In genomic region chr17:40209404-40210093, GRCh38 we compare ENCODE assay signal across 20 cellular contexts. TPM values are rescaled to one million over a fixed set of nuclear protein-coding genes. Genes with fewer than 3 reads are reported as not detected.
DNase-seq lines count a peak whose midpoint lies in the region; TF ChIP-seq lines count a peak whose summit lies in the region.
"Had no signal": no experiment of that assay in that cellular context is flagged by ENCODE, and none has a peak within 500 bp of the region (broad histone marks: within the 10 kb centered on the region; RNA-seq: fewer than 3 reads in every experiment).

No MANE protein-coding gene starts in this region.

- TF ChIP-seq CTCF in AG04450 (IDR thresholded peaks at IDR 0.05; ENCODE audit: low read depth, low read length) (no peak), astrocyte of the spinal cord (IDR thresholded peaks at IDR 0.05; ENCODE audit: low read depth, low read length) (no peak)

- no peak overlapping the region for H3K23ac ChIP-seq in mesenchymal stem cell (ENCODE audit: low read length in 2 of 2)

- no peak overlapping the region for H2BK12ac ChIP-seq in mesenchymal stem cell (ENCODE audit: low read length in 2 of 2)

- H3K4me2 ChIP-seq in GM23248 (ENCODE audit: unreplicated experiment) (peak overlapping the region; percentile 49), mesenchymal stem cell (ENCODE audit: low read length, poor library complexity, severe bottlenecking) (no peak overlapping the region)
- H3K4me2 ChIP-seq: KMS-11, PC-9 had no signal

- DNase-seq in AG04450 (ENCODE audit: low read depth, low spot score) (no peak), GM23248 (peak; percentile 70), astrocyte of the spinal cord (ENCODE audit: low read depth, low spot score) (peak; percentile 24), mesenchymal stem cell (peak; percentile 22), NCI-H2227 treated with DMSO at 0.1 percent for 48 hours (lab: John Stamatoyannopoulos, UW) (no peak), NCI-H2107 treated with DMSO at 0.1 percent for 48 hours (lab: John Stamatoyannopoulos, UW; ENCODE audit: unreplicated experiment) (no peak), HuH-7 (ENCODE audit: low spot score) (no peak), pons (ENCODE audit: low spot score) (no peak)
- DNase-seq: activated naive CD8-positive, alpha-beta T cell treated with anti-CD3 and anti-CD28 coated beads for 36 hours; central memory CD4-positive, alpha-beta T cell; effector memory CD4-positive, alpha-beta T cell; mammary epithelial cell; NCI-H1105 treated with DMSO at 0.1 percent for 48 hours; NCI-H748 treated with DMSO at 0.1 percent for 48 hours; PC-9; SJCRH30; stimulated activated CD4-positive, alpha-beta T cell treated with anti-CD3 and anti-CD28 coated beads, Interleukin-15, amount 100 ng/mL, for 24 hours; stimulated activated naive B cell treated with anti-CD40 and anti-IgM and Interleukin-4, amounts not matched to agents 10 μg/mL and 1 μg/mL and 100 μg/mL, for 72 hours had no signal

- no peaks in the 10 kb centered on the region for H3K79me2 ChIP-seq in GM23248 (ENCODE audit: insufficient read depth)

- H3K27ac ChIP-seq in AG04450 (ENCODE audit: low read depth, low read length) (peak overlapping the region; percentile 33), GM23248 (peak overlapping the region; percentile 11; the same call in 1 of the 2 replicates), mesenchymal stem cell (ENCODE audit: low read length, poor library complexity, severe bottlenecking) (peak overlapping the region; percentile 76)
- H3K27ac ChIP-seq: KMS-11, PC-9, SJCRH30, tibial nerve had no signal

- H3K9me2 ChIP-seq in GM23248 (ENCODE audit: insufficient read depth) = no peaks in the 10 kb centered on the region

- no peak overlapping the region for H2BK15ac ChIP-seq in mesenchymal stem cell (ENCODE audit: low read depth, poor library complexity, severe bottlenecking)

- H4K20me1 ChIP-seq in GM23248 (ENCODE audit: insufficient read depth) = no peaks in the 10 kb centered on the region

- peaks cover 12% of the 10 kb centered on the region for H3K4me1 ChIP-seq in GM23248 (ENCODE audit: insufficient read depth)
- peaks cover 4% of the 10 kb centered on the region for H3K4me1 ChIP-seq in mesenchymal stem cell (ENCODE audit: control insufficient read depth, insufficient read depth, low read depth, low read length)
- H3K4me1 ChIP-seq: tibial nerve had no signal

- no peak overlapping the region for H3K4ac ChIP-seq in mesenchymal stem cell (ENCODE audit: low read depth in 1 of 2, low read length in 2 of 2)

- H3K79me1 ChIP-seq in mesenchymal stem cell (replicated peaks; ENCODE audit: low read length, poor library complexity, severe bottlenecking) = no peaks in the 10 kb centered on the region

- no peak overlapping the region for H3K14ac ChIP-seq in mesenchymal stem cell (ENCODE audit: low read length in 2 of 2)

- H2BK5ac ChIP-seq in mesenchymal stem cell (ENCODE audit: low read depth, low read length, poor library complexity, severe bottlenecking) = no peak overlapping the region

- 22 to 37% methylated on average over 2 of the region's 2 CpGs for whole genome bisulfite sequencing in GM23248 (ENCODE audit: low coverage in 1 of 2, low lambda C conversion rate in 2 of 2, missing lambda C conversion rate in 2 of 2), 2 experiments
- 15% methylated on average over 1 of the region's 2 CpGs for WGBS in mesenchymal stem cell

- CTCF ChIA-PET in AG04450 (lab: Charles Lee) = interaction anchor here (1.8 to 3.3 kb wide), 4 partner anchors 8 to 82 kb away, joined by 6 to 34 read pairs (median 11); partner anchors contain the start of gene WIPF2

- H3K18ac ChIP-seq in mesenchymal stem cell (ENCODE audit: low read depth in 1 of 2, low read length in 2 of 2) = no peak overlapping the region

- H2BK120ac ChIP-seq in mesenchymal stem cell (ENCODE audit: low read depth, low read length) = no peak overlapping the region

- peaks cover 11% of the 10 kb centered on the region for H3F3A ChIP-seq in GM23248 (ENCODE audit: insufficient read depth)

- H2AK5ac ChIP-seq in mesenchymal stem cell (ENCODE audit: low read length, severe bottlenecking) = no peak overlapping the region

- H3K27me3 ChIP-seq in AG04450 (ENCODE audit: control insufficient read depth, insufficient read depth, low read length) (no peaks in the 10 kb centered on the region), GM23248 (replicated peaks; ENCODE audit: insufficient read depth) (no peaks in the 10 kb centered on the region), mesenchymal stem cell (ENCODE audit: control insufficient read depth in 1 of 2, insufficient read depth in 1 of 2, low read length in 2 of 2) (no peaks in the 10 kb centered on the region)
- H3K27me3 ChIP-seq: SJCRH30, tibial nerve had no signal

- POLR2A ChIA-PET in AG04450 (lab: Yijun Ruan, JAX) = interaction anchor here (0.6 to 1.6 kb wide), 6 partner anchors 10 to 1479 kb away, joined by 3 to 8 read pairs (median 4); partner anchors contain the start of genes EIF1 and WIPF2

- no peaks in the 10 kb centered on the region for H3K36me3 ChIP-seq in GM23248 (ENCODE audit: low read depth)
- no peaks in the 10 kb centered on the region for H3K36me3 ChIP-seq in mesenchymal stem cell (ENCODE audit: control insufficient read depth in 1 of 2, insufficient read depth in 2 of 2, low read depth in 1 of 2, low read length in 2 of 2)
- H3K36me3 ChIP-seq: SJCRH30, tibial nerve had no signal

- H3K9ac ChIP-seq in GM23248 (no peak overlapping the region), mesenchymal stem cell (ENCODE audit: low read length) (no peak overlapping the region)
- H3K9ac ChIP-seq: KMS-11 had no signal

- H3K9me3 ChIP-seq in AG04450 (ENCODE audit: control insufficient read depth, insufficient read depth, low read length) = no peaks in the 10 kb centered on the region
- no peaks in the 10 kb centered on the region for H3K9me3 ChIP-seq in GM23248 (ENCODE audit: low read depth)
- H3K9me3 ChIP-seq in mesenchymal stem cell (ENCODE audit: control insufficient read depth, low read length) = no peaks in the 10 kb centered on the region
- H3K9me3 ChIP-seq: SJCRH30, tibial nerve had no signal

- H3K4me3 ChIP-seq in AG04450 (ENCODE audit: low read depth, low read length) = no peak overlapping the region
- no peak overlapping the region for H3K4me3 ChIP-seq in GM23248
- no peak overlapping the region for H3K4me3 ChIP-seq in astrocyte of the spinal cord (ENCODE audit: low read depth, low read length)
- H3K4me3 ChIP-seq in mesenchymal stem cell (ENCODE audit: insufficient read depth in 1 of 2, low read depth in 1 of 2, low read length in 2 of 2) = no peak overlapping the region
- H3K4me3 ChIP-seq: PC-9, SJCRH30, tibial nerve had no signal

- H4K8ac ChIP-seq in mesenchymal stem cell (ENCODE audit: low read length) = no peak overlapping the region

- no peak overlapping the region for H4K91ac ChIP-seq in mesenchymal stem cell (ENCODE audit: low read length)

- H2AFZ ChIP-seq in GM23248 (peak overlapping the region; percentile 47; the same call in 1 of the 2 replicates), mesenchymal stem cell (ENCODE audit: low read depth, low read length) (no peak overlapping the region)
- H2AFZ ChIP-seq: PC-9 had no signal

- in situ Hi-C loops in GM23248 (cut with MboI) = no loop called here
- in situ Hi-C loops in astrocyte of the spinal cord (cut with HindIII; ENCODE audit: low sequenced_read_pairs) = no loop called here

RNA-seq across cellular contexts. Expression of gene WIPF2, which starts 9.6 kb away (rescaled TPM):
- polyA plus RNA-seq in AG04450 (2011; rRNA removed) = 8.1 and 8.6 TPM in 2 replicates
- 8.0 and 9.2 TPM in 2 replicates for polyA minus RNA-seq in AG04450 (2011; rRNA and poly(A)+ RNA removed)
- total RNA-seq in GM23248 (2014; rRNA removed; shearing (Covaris generic)) = 5.9 and 6.2 TPM in 2 replicates
- polyA plus RNA-seq in GM23248 (2016; fragmentation: Nextera tagmentation; extraction: Ambion mirVana) = 20.5 and 21.5 TPM in 2 replicates
- polyA plus RNA-seq in mesenchymal stem cell (2013, experiment 1 of 2) = 21.9 TPM
- 20.9 TPM for polyA plus RNA-seq in mesenchymal stem cell (2013, experiment 2 of 2)

RNA-seq across cellular contexts. Expression of gene RAPGEFL1, which starts 32.3 kb away (rescaled TPM):
- polyA plus RNA-seq in AG04450 (2011; rRNA removed) = 2.9 and 3.0 TPM in 2 replicates
- 4.2 and 4.3 TPM in 2 replicates for polyA minus RNA-seq in AG04450 (2011; rRNA and poly(A)+ RNA removed)
- total RNA-seq in GM23248 (2014; rRNA removed; shearing (Covaris generic)) = 0.51 and 0.76 TPM in 2 replicates
- polyA plus RNA-seq in GM23248 (2016; fragmentation: Nextera tagmentation; extraction: Ambion mirVana) = 0.77 and 0.96 TPM in 2 replicates
- polyA plus RNA-seq in mesenchymal stem cell (2013, experiment 1 of 2) = 1.5 TPM
- polyA plus RNA-seq in mesenchymal stem cell (2013, experiment 2 of 2) = 1.4 TPM

Comparison
In these comparisons a context has a peak if more than half of its experiments do, and no peak if none do; other contexts are left out.
1. DNase-seq: peak in GM23248 (single experiment), astrocyte of the spinal cord (single experiment) and mesenchymal stem cell (single experiment); none in AG04450 (single experiment), NCI-H2227 treated with DMSO at 0.1 percent for 48 hours (single experiment), NCI-H2107 treated with DMSO at 0.1 percent for 48 hours (single experiment), HuH-7 (single experiment) and pons (single experiment).
2. H3K27ac ChIP-seq: peak in every context shown above with its lines; median percentile 76 in mesenchymal stem cell; 33 in AG04450; 11 in GM23248.